Comparison of ENCODE assay signal across 8 cellular contexts in genomic region chr6:35804996-35805736, GRCh38. TPM values are rescaled to one million over a fixed set of nuclear protein-coding genes. Genes with fewer than 3 reads are reported as not detected.
DNase-seq lines count a peak whose midpoint lies in the region; ATAC-seq and TF ChIP-seq lines count a peak whose summit lies in the region.

TSS of gene LHFPL5 (plus strand) at chr6:35805352. CDS start at chr6:35805671, 319 bp downstream.

- peaks cover 20% of the 10 kb centered on the region for H3K27me3 Mint-ChIP-seq in activated T-cell treated with anti-CD3 and anti-CD28 coated beads, Interleukin-2, amount 50 U/mL, for 72 hours (ENCODE audit: low read depth)
- peaks cover 6% of the 10 kb centered on the region for H3K27me3 Mint-ChIP-seq in glutamatergic neuron (ENCODE audit: unreplicated experiment)

- H3K9me3 Mint-ChIP-seq in activated T-cell treated with anti-CD3 and anti-CD28 coated beads, Interleukin-2, amount 50 U/mL, for 72 hours = no peaks in the 10 kb centered on the region
- H3K9me3 Mint-ChIP-seq in glutamatergic neuron (ENCODE audit: unreplicated experiment) = peaks cover 3% of the 10 kb centered on the region

- no peak for TF ChIP-seq CTCF in glutamatergic neuron (IDR thresholded peaks at IDR 0.05; ENCODE audit: partially characterized antibody, unreplicated experiment)

- no peak within 1 kb of the TSS for H3K27ac Mint-ChIP-seq in activated T-cell treated with anti-CD3 and anti-CD28 coated beads, Interleukin-2, amount 50 U/mL, for 72 hours
- no peak within 1 kb of the TSS for H3K27ac Mint-ChIP-seq in glutamatergic neuron (ENCODE audit: unreplicated experiment)

- H3K36me3 Mint-ChIP-seq in activated T-cell treated with anti-CD3 and anti-CD28 coated beads, Interleukin-2, amount 50 U/mL, for 72 hours (ENCODE audit: insufficient read depth in 2 of 2) = no peaks in the 10 kb centered on the region
- H3K36me3 Mint-ChIP-seq in glutamatergic neuron (ENCODE audit: unreplicated experiment) = no peaks in the 10 kb centered on the region

- DNase-seq in stimulated activated naive CD4-positive, alpha-beta T cell (lab: John Stamatoyannopoulos, UW) = peak in 4 of 6 experiments; percentile 9 to 50 (median 30)
- no peak for DNase-seq in stimulated activated naive CD4-positive, alpha-beta T cell treated with Interleukin-2 at 50 U/mL for 16 hours (lab: John Stamatoyannopoulos, UW)
- DNase-seq in NCI-H748 (lab: John Stamatoyannopoulos, UW; ENCODE audit: unreplicated experiment) (peak; percentile 85), glutamatergic neuron (peak; percentile 72), retina (peak; percentile 85)
- peak; percentile 61 to 73 for DNase-seq in activated T-cell treated with anti-CD3 and anti-CD28 coated beads, Interleukin-2, amount 50 U/mL, for 72 hours

- peak; percentile 73 to 76 for ATAC-seq in activated T-cell treated with anti-CD3 and anti-CD28 coated beads, Interleukin-2, amount 50 U/mL, for 72 hours (replicated peaks in 1 of 2)
- ATAC-seq in HG02642 (IDR thresholded peaks at IDR 0.05; ENCODE audit: poor library complexity, unreplicated experiment) (no peak), HG02970 (IDR thresholded peaks at IDR 0.05; ENCODE audit: low FRiP score, unreplicated experiment) (no peak)

- no peaks in the 10 kb centered on the region for H3K4me1 Mint-ChIP-seq in activated T-cell treated with anti-CD3 and anti-CD28 coated beads, Interleukin-2, amount 50 U/mL, for 72 hours (ENCODE audit: low read depth)
- H3K4me1 Mint-ChIP-seq in glutamatergic neuron (ENCODE audit: low read depth, unreplicated experiment) = peaks cover 14% of the 10 kb centered on the region

- H3K4me3 Mint-ChIP-seq in activated T-cell treated with anti-CD3 and anti-CD28 coated beads, Interleukin-2, amount 50 U/mL, for 72 hours = peak within 1 kb of the TSS in 1 of 2 donors; percentile 5
- H3K4me3 Mint-ChIP-seq in glutamatergic neuron (ENCODE audit: unreplicated experiment) = peak within 1 kb of the TSS; percentile 87

RNA-seq across cellular contexts. Expression of gene LHFPL5, which starts in this region (rescaled TPM):
- not detected for total RNA-seq in activated T-cell treated with anti-CD3 and anti-CD28 coated beads, Interleukin-2, amount 50 U/mL, for 72 hours
- total RNA-seq in glutamatergic neuron (ENCODE audit: unreplicated experiment) = 1.7 TPM

Comparison
In these comparisons a context has a peak if more than half of its experiments do, and no peak if none do; other contexts are left out.
1. Peak in DNase-seq and ATAC-seq in activated T-cell treated with anti-CD3 and anti-CD28 coated beads, Interleukin-2, amount 50 U/mL, for 72 hours; RNA of the gene not detected or under 1 TPM.